ENCODE assay signal across 8 cellular contexts in the genomic region with DNA sequence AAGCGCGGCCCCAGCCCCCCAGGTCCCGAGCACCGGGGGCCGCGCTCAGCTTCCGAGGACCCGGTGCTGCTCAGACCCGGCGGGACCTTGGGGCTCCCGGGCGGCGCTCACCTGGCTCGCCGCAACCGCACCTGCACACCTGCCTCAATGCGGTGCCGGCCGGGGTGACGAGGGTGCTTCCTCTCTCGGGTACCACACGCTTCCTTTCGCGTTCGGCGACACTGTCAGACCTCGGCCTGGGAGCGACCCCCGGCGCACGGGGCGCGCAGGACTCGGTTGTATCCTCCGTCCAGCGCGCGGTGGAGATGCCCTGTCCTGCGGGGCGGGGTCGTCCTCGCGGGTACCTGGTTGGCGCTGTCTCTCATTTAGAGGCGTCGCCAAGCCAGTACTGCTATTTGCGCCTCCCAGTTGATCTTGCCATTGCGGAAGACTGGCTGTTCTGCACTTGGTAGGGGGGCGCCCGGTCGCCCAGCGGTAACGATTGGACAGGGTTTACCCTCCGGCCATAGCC. TPM values are rescaled to one million over a fixed set of nuclear protein-coding genes. Genes with fewer than 3 reads are reported as not detected.
DNase-seq lines count a peak whose midpoint lies in the region; ATAC-seq and TF ChIP-seq lines count a peak whose summit lies in the region.

No MANE protein-coding gene starts in this region.

- ATAC-seq in HG02763 (IDR thresholded peaks at IDR 0.05; ENCODE audit: unreplicated experiment) (peak; percentile 3), GM19023 (IDR thresholded peaks at IDR 0.05; ENCODE audit: unreplicated experiment) (no peak)

- TF ChIP-seq CTCF in GM12874 (IDR thresholded peaks at IDR 0.05; ENCODE audit: insufficient read depth, low read depth, low read length): 0 out of 2 replicates have a peak, but pooled peaks have one; percentile 2
- TF ChIP-seq CTCF in foreskin fibroblast (IDR thresholded peaks at IDR 0.05; ENCODE audit: low read depth, low read length): no peak
- no peak for TF ChIP-seq CTCF in osteoblast (IDR thresholded peaks at IDR 0.05; ENCODE audit: extremely low read depth, low read depth, low read length)

- DNase-seq in NCI-H748 (lab: John Stamatoyannopoulos, UW; ENCODE audit: unreplicated experiment) (peak; percentile 82), foreskin fibroblast (peak in 1 of 2 donors; percentile 56), osteoblast (ENCODE audit: insufficient read length, low spot score, missing footprints) (peak; percentile 91), cerebellar cortex (ENCODE audit: low spot score) (no peak)
- DNase-seq in activated effector memory CD4-positive, alpha-beta T cell treated with Interleukin-2 at 50 U/mL for 16 hours: peak; percentile 50

- peaks cover 15% of the 10 kb centered on the region for H3K4me1 ChIP-seq in osteoblast (ENCODE audit: insufficient read depth, low read length)

- H3K27me3 ChIP-seq in osteoblast (ENCODE audit: insufficient read depth, low read length): no peaks in the 10 kb centered on the region

- no peak overlapping the region for H3K27ac ChIP-seq in osteoblast (ENCODE audit: low read depth, low read length)

- peaks cover 43% of the 10 kb centered on the region for H3K79me2 ChIP-seq in osteoblast (ENCODE audit: insufficient read depth, low read length)

- H4K20me1 ChIP-seq in osteoblast (ENCODE audit: insufficient read depth, low read length): peaks cover 22% of the 10 kb centered on the region

- H3K36me3 ChIP-seq in osteoblast (ENCODE audit: insufficient read depth, low read length): no peaks in the 10 kb centered on the region

- peak overlapping the region; percentile 91 for H3K4me2 ChIP-seq in osteoblast (ENCODE audit: insufficient read depth, low read length)

- H3K4me3 ChIP-seq in foreskin fibroblast (ENCODE audit: low read depth in 1 of 2, low read length in 2 of 2): peak overlapping the region; percentile 71 to 72
- peak overlapping the region; percentile 77 for H3K4me3 ChIP-seq in osteoblast (ENCODE audit: insufficient read depth, low read length)

- no peaks in the 10 kb centered on the region for H3K9me3 ChIP-seq in osteoblast (ENCODE audit: low read depth, low read length)

- peak overlapping the region; percentile 7 for H2AFZ ChIP-seq in osteoblast (ENCODE audit: low read length)

RNA-seq across cellular contexts. Expression of gene PACS2, which starts 0.7 kb away (rescaled TPM):
- 81.1 and 81.3 TPM in 2 replicates for total RNA-seq in osteoblast

RNA-seq across cellular contexts. Expression of gene BRF1, which starts 14.5 kb away (rescaled TPM):
- total RNA-seq in osteoblast: 33.6 and 34.4 TPM in 2 replicates
